ENCODE assay signal across 11 cellular contexts in the genomic region with DNA sequence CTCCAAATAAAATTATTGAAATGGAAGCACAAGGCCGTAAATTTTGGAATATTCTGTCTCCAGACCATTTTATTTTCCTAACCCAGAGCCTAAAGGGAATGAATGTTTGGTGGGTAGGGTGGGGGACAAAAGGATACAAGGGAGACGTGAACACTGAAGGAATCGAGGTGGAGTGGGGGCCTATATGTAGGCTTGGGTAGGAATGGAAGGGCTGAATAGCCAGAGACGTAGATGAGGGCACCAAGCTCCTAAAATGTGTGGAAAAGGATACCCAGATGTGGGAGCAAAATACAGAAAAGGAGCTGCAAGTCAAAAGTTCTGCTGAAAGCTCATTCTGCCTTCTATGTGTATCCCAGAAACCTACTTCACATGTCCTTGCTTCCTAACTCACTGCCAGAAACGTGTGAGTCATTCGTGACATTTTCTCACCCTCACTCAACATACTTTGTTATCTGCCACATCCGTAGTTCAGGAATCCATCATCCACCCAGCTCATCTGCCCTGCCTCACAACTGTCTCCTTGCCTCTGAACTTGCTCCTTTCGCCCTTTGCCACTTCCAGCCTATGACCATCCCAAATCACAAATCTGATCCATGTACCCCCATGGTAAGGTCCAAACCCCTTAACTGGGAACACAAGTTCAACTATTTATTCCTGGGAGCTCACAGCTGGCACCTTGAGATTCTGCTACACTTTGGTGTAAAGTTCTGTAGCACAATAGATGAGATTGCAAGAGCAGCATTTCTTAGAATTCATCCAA.
A peak's percentile ranks its signal among the peaks of the same experiment; 100 is the strongest.
DNase-seq lines count a peak whose midpoint lies in the region; ATAC-seq and TF ChIP-seq lines count a peak whose summit lies in the region.
"Had no signal": no experiment of that assay in that cellular context is flagged by ENCODE, and none has a peak within 500 bp of the region (broad histone marks: within the 10 kb centered on the region; RNA-seq: fewer than 3 reads in every experiment).

No MANE protein-coding gene starts in this region.

- H3K27me3 Mint-ChIP-seq in stimulated activated memory B cell treated with anti-CD40 and anti-IgM and Interleukin-4, amounts not matched to agents 10 μg/mL and 1 μg/mL and 100 μg/mL, for 72 hours = no peaks in the 10 kb centered on the region

- intact Hi-C loops in right cardiac atrium (cut with DNase I) = no loop called here
- intact Hi-C loops in upper lobe of right lung (cut with DNase I) = no loop called here

- H3K36me3 Mint-ChIP-seq in stimulated activated memory B cell treated with anti-CD40 and anti-IgM and Interleukin-4, amounts not matched to agents 10 μg/mL and 1 μg/mL and 100 μg/mL, for 72 hours = peaks cover 13% of the 10 kb centered on the region

- no peaks in the 10 kb centered on the region for H3K4me1 Mint-ChIP-seq in stimulated activated memory B cell treated with anti-CD40 and anti-IgM and Interleukin-4, amounts not matched to agents 10 μg/mL and 1 μg/mL and 100 μg/mL, for 72 hours

- no peaks in the 10 kb centered on the region for H3K4me1 ChIP-seq in right cardiac atrium (ENCODE audit: control insufficient read depth, insufficient read depth, low read length)
- H3K4me1 ChIP-seq in upper lobe of right lung = no peaks in the 10 kb centered on the region

- TF ChIP-seq CTCF in HFF-Myc (IDR thresholded peaks at IDR 0.05; ENCODE audit: low read depth, low read length, missing control alignments) (no peak), upper lobe of right lung (IDR thresholded peaks at IDR 0.05) (no peak)

- H3K4me3 Mint-ChIP-seq in stimulated activated memory B cell treated with anti-CD40 and anti-IgM and Interleukin-4, amounts not matched to agents 10 μg/mL and 1 μg/mL and 100 μg/mL, for 72 hours = no peak overlapping the region

- no peaks in the 10 kb centered on the region for H3K9me3 Mint-ChIP-seq in stimulated activated memory B cell treated with anti-CD40 and anti-IgM and Interleukin-4, amounts not matched to agents 10 μg/mL and 1 μg/mL and 100 μg/mL, for 72 hours

- H3K9me3 ChIP-seq in right cardiac atrium (ENCODE audit: control insufficient read depth, low read length) (no peaks in the 10 kb centered on the region), upper lobe of right lung (no peaks in the 10 kb centered on the region)
- H3K9me3 ChIP-seq: neutrophil had no signal

- H3K27ac ChIP-seq in right cardiac atrium (ENCODE audit: low read length) (peak overlapping the region; percentile 80), upper lobe of right lung (no peak overlapping the region)
- H3K27ac ChIP-seq: neutrophil had no signal

- H3K36me3 ChIP-seq in upper lobe of right lung = no peaks in the 10 kb centered on the region

- no peak overlapping the region for H3K27ac Mint-ChIP-seq in stimulated activated memory B cell treated with anti-CD40 and anti-IgM and Interleukin-4, amounts not matched to agents 10 μg/mL and 1 μg/mL and 100 μg/mL, for 72 hours

- H3K27me3 ChIP-seq in right cardiac atrium (ENCODE audit: control insufficient read depth, insufficient read depth) (no peaks in the 10 kb centered on the region), upper lobe of right lung (no peaks in the 10 kb centered on the region)
- H3K27me3 ChIP-seq: neutrophil had no signal

- WGBS in right cardiac atrium = 59% methylated on average over 8 of the region's 8 CpGs

- DNase-seq in HFF-Myc (ENCODE audit: extremely low read depth, low read depth) = peak; percentile 71
- peak; percentile 65 for DNase-seq in astrocyte of the hippocampus (ENCODE audit: low read depth, low spot score)
- DNase-seq in right cardiac atrium = no peak
- DNase-seq in upper lobe of right lung = no peak
- no peak for DNase-seq in T1000 (lab: John Stamatoyannopoulos, UW)
- DNase-seq: activated CD8-positive, alpha-beta memory T cell treated with anti-CD3 and anti-CD28 coated beads, Interleukin-2, amount 50 U/mL, for 48 hours; NCI-H526 treated with DMSO at 0.1 percent for 48 hours; T-helper 2 cell had no signal

- H3K4me3 ChIP-seq in HFF-Myc (replicated peaks; ENCODE audit: low read depth, low read length) (no peak overlapping the region), right cardiac atrium (ENCODE audit: low read length) (no peak overlapping the region), upper lobe of right lung (no peak overlapping the region)

- ATAC-seq in right cardiac atrium = peak; percentile 71 to 90
- ATAC-seq in upper lobe of right lung = peak; percentile 33
- ATAC-seq in stimulated activated memory B cell treated with anti-CD40 and anti-IgM and Interleukin-4, amounts not matched to agents 10 μg/mL and 1 μg/mL and 100 μg/mL, for 72 hours = no peak
- no peak for ATAC-seq in GM21515 (IDR thresholded peaks at IDR 0.05; ENCODE audit: unreplicated experiment)

Comparison
In these comparisons a context has a peak if more than half of its experiments do, and no peak if none do; other contexts are left out.
1. DNase-seq: peak in HFF-Myc (single experiment) and astrocyte of the hippocampus (single experiment); none in right cardiac atrium (0 of 3), upper lobe of right lung (single experiment) and T1000 (single experiment).
2. ATAC-seq: peak in right cardiac atrium (2 of 2) and upper lobe of right lung (single experiment); none in stimulated activated memory B cell treated with anti-CD40 and anti-IgM and Interleukin-4, amounts not matched to agents 10 μg/mL and 1 μg/mL and 100 μg/mL, for 72 hours (single experiment) and GM21515 (single experiment).